11 cellular contexts compared by ENCODE assay signal in the genomic region with DNA sequence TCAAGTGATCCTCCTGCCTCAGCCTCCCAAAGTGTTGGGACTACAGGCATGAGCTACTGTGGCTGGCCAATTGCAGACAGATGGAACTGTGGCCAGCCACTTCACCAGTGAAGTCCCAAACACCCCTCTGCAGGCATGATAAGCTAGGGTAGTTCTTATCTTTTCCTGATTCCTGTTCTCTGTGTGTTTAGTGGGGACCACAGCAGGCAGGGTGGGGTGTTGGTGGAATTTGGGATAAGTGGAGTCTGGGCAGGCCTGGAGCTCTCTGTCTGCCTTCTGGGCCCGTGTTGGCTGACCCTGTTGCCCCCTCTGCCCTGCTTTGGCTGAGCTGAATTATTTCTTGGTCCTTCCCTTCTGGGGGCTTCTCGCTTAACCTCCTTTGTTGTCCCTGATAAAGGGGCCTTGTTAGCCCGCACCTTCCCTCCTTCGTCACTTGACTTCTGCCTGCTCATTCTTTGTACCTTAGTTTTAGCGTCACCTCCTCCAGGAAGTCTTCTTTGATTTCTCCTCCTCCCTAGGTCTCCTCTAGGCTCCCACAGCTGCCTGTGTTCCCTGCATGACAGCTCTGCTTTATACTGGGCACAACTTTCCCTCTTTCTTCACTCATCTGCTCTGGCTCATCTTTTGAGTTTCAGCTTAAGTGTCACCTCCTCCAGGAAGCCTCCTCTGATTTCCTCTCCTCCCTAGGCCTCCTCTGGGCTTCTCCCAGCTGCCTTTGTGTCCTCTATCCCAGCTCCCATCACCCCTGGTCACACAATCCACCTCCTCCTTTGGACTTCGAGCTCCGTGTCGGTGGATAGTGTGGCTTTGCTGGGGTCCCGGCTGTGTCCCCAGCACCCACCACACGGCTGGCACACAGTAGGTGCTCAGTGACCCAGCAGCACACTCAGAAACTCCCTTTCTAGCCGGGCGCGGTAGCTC. TPM values are rescaled to one million over a fixed set of nuclear protein-coding genes. Genes with fewer than 3 reads are reported as not detected.
DNase-seq lines count a peak whose midpoint lies in the region; ATAC-seq, FAIRE-seq and TF ChIP-seq lines count a peak whose summit lies in the region.
"Had no signal": no experiment of that assay in that cellular context is flagged by ENCODE, and none has a peak within 500 bp of the region (broad histone marks: within the 10 kb centered on the region; RNA-seq: fewer than 3 reads in every experiment).

No MANE protein-coding gene starts in this region.

- H3K27ac ChIP-seq in DOHH2 (ENCODE audit: low read depth, low read length) (no peak overlapping the region), OCI-LY1 (ENCODE audit: low read depth, low read length, poor library complexity, severe bottlenecking) (no peak overlapping the region), GM12878 (ENCODE audit: control insufficient read depth, insufficient read depth) (no peak overlapping the region), neuronal stem cell (replicated peaks; ENCODE audit: low read length) (no peak overlapping the region)
- H3K27ac ChIP-seq: PC-9 had no signal

- in situ Hi-C loops in GM12878 (cut with MboI), result no loop called here

- no peak overlapping the region for H3K14ac ChIP-seq in neuronal stem cell (ENCODE audit: low read length)

- RAD21 ChIA-PET in GM12878 (lab: Charles Lee; ENCODE audit: unreplicated experiment), result interaction anchor here (0.5 to 1.1 kb wide), 6 partner anchors 39 to 803 kb away, joined by 3 to 4 read pairs (median 3); no protein-coding TSS in a partner anchor

- POLR2A ChIA-PET in GM12878 (lab: Charles Lee), result no interaction called here

- SMC1A ChIA-PET in GM12878 (lab: Charles Lee; ENCODE audit: uncharacterized antibody, unreplicated experiment), result no interaction called here

- H3K27me3 ChIP-seq in DOHH2 (ENCODE audit: control insufficient read depth, low read length) (no peaks in the 10 kb centered on the region), OCI-LY1 (ENCODE audit: insufficient read depth, low read length) (no peaks in the 10 kb centered on the region), GM12878 (replicated peaks in 1 of 2; ENCODE audit: control insufficient read depth in 2 of 2, insufficient read depth in 2 of 2, low read length in 1 of 2) (no peaks in the 10 kb centered on the region), neuronal stem cell (ENCODE audit: control insufficient read depth in 3 of 3, insufficient read depth in 3 of 3, low read depth in 1 of 3, low read length in 3 of 3) (no peaks in the 10 kb centered on the region)
- H3K27me3 ChIP-seq: vagina had no signal

- no peak overlapping the region for H2BK5ac ChIP-seq in neuronal stem cell (ENCODE audit: low read length)

- no peak overlapping the region for H3K18ac ChIP-seq in neuronal stem cell (ENCODE audit: low read length)

- no peak overlapping the region for H3K9ac ChIP-seq in OCI-LY1 (ENCODE audit: low read length)
- no peak overlapping the region for H3K9ac ChIP-seq in GM12878 (ENCODE audit: control insufficient read depth, insufficient read depth, low read length)
- H3K9ac ChIP-seq in neuronal stem cell (ENCODE audit: low read depth, low read length, poor library complexity), result no peak overlapping the region

- peaks cover 24% of the 10 kb centered on the region for H3K79me1 ChIP-seq in neuronal stem cell (ENCODE audit: low read depth, low read length)

- no peak overlapping the region for H4K91ac ChIP-seq in neuronal stem cell (ENCODE audit: low read depth, low read length, poor library complexity)

- peak overlapping the region; percentile 3 for H2BK15ac ChIP-seq in neuronal stem cell (ENCODE audit: low read length)

- no peak for TF ChIP-seq POLR2A in GM12878 (IDR thresholded peaks at IDR 0.05; ENCODE audit: low read depth, low read length)

- H3K23ac ChIP-seq in neuronal stem cell (ENCODE audit: low read depth, low read length, poor library complexity), result peak overlapping the region; percentile 14

- H3K36me3 ChIP-seq in DOHH2 (ENCODE audit: control insufficient read depth, low read length) (peaks cover 30% of the 10 kb centered on the region), OCI-LY1 (ENCODE audit: insufficient read depth, low read length) (peaks cover 11% of the 10 kb centered on the region; the same call in 1 of the 2 replicates), GM12878 (ENCODE audit: control insufficient read depth in 2 of 2, insufficient read depth in 2 of 2, low read length in 1 of 2) (no peaks in the 10 kb centered on the region), neuronal stem cell (replicated peaks in 1 of 2; ENCODE audit: control insufficient read depth in 2 of 2, insufficient read depth in 2 of 2, low read length in 2 of 2) (peaks cover 0 to 3% of the 10 kb centered on the region in 2 donors)

- H3K4me1 ChIP-seq in DOHH2 (ENCODE audit: control insufficient read depth, low read length) (peaks cover 56% of the 10 kb centered on the region), OCI-LY1 (ENCODE audit: insufficient read depth, low read length, severe bottlenecking) (peaks cover 44% of the 10 kb centered on the region), GM12878 (ENCODE audit: control insufficient read depth, insufficient read depth, low read length) (peaks cover 14% of the 10 kb centered on the region), neuronal stem cell (ENCODE audit: control insufficient read depth in 2 of 2, insufficient read depth in 1 of 2, low read depth in 1 of 2, low read length in 2 of 2) (peaks cover 6 to 12% of the 10 kb centered on the region in 2 donors)

- intact Hi-C loops in GM12878 (cut with micrococcal nuclease; ENCODE audit: unreplicated experiment), result no loop called here

- no peak overlapping the region for H3K4ac ChIP-seq in neuronal stem cell (ENCODE audit: low read length)

- H3K9me3 ChIP-seq in DOHH2 (ENCODE audit: control insufficient read depth, insufficient read depth, low read length), result no peaks in the 10 kb centered on the region
- H3K9me3 ChIP-seq in OCI-LY1 (ENCODE audit: low read length), result no peaks in the 10 kb centered on the region
- no peaks in the 10 kb centered on the region for H3K9me3 ChIP-seq in GM12878 (replicated peaks; ENCODE audit: control insufficient read depth, insufficient read depth, low read length)
- H3K9me3 ChIP-seq in neuronal stem cell (replicated peaks in 1 of 2; ENCODE audit: control insufficient read depth in 2 of 2, insufficient read depth in 1 of 2, low read depth in 1 of 2, low read length in 2 of 2), result no peaks in the 10 kb centered on the region
- H3K9me3 ChIP-seq: vagina had no signal

- H3K9me2 ChIP-seq in DOHH2 (replicated peaks; ENCODE audit: control insufficient read depth, low read length) (no peaks in the 10 kb centered on the region), OCI-LY1 (ENCODE audit: low read depth, low read length) (no peaks in the 10 kb centered on the region)

- H3K4me2 ChIP-seq in DOHH2 (ENCODE audit: low read length), result peak overlapping the region; percentile 62; the same call in 1 of the 2 replicates
- H3K4me2 ChIP-seq in OCI-LY1 (ENCODE audit: low read length), result peak overlapping the region; percentile 77; the same call in 1 of the 2 replicates
- H3K4me2 ChIP-seq in GM12878 (ENCODE audit: control insufficient read depth, insufficient read depth), result peak overlapping the region; percentile 82; the same call in 1 of the 2 replicates
- no peak overlapping the region for H3K4me2 ChIP-seq in neuronal stem cell (ENCODE audit: insufficient read depth, low read length, poor library complexity, severe bottlenecking)

- DNase-seq in GM12878 (ENCODE audit: low read depth, low spot score) (no peak), neuronal stem cell (ENCODE audit: low spot score) (no peak)
- DNase-seq: NCI-H1694, PC-9 had no signal

- peak overlapping the region; percentile 72 for H2AK5ac ChIP-seq in neuronal stem cell (ENCODE audit: low read depth, low read length)

- no peak for TF ChIP-seq EP300 in GM12878 (IDR thresholded peaks at IDR 0.05; ENCODE audit: borderline replicate concordance in 1 of 2, control insufficient read depth in 1 of 2, low read depth in 2 of 2, low read length in 2 of 2)

- H3K4me3 ChIP-seq in DOHH2 (ENCODE audit: low read length) (no peak overlapping the region), OCI-LY1 (ENCODE audit: low read depth, low read length, poor library complexity, severe bottlenecking) (peak overlapping the region; percentile 91), GM12878 (no peak overlapping the region), neuronal stem cell (ENCODE audit: low read length in 2 of 2) (no peak overlapping the region)

- H3K79me2 ChIP-seq in DOHH2 (ENCODE audit: control insufficient read depth, low read length) (peaks cover 60% of the 10 kb centered on the region), OCI-LY1 (ENCODE audit: insufficient read depth, low read length) (peaks cover 27% of the 10 kb centered on the region), GM12878 (ENCODE audit: control insufficient read depth, insufficient read depth, low read length) (peaks cover 64% of the 10 kb centered on the region)

- no peak for TF ChIP-seq CTCF in DOHH2 (IDR thresholded peaks at IDR 0.05; ENCODE audit: low read depth, low read length, poor library complexity, severe bottlenecking)
- no peak for TF ChIP-seq CTCF in OCI-LY1 (IDR thresholded peaks at IDR 0.05; ENCODE audit: low read length)
- TF ChIP-seq CTCF in GM12878 (IDR thresholded peaks at IDR 0.05 in 2 of 3, conservative IDR thresholded peaks at IDR 0.05 in 1 of 3; ENCODE audit: control insufficient read depth in 2 of 3, extremely low read depth in 1 of 3, insufficient read depth in 1 of 3, low read depth in 3 of 3, low read length in 3 of 3), result no peak

- ATAC-seq in GM12878, result no peak
- no peak for ATAC-seq in GM19023 (IDR thresholded peaks at IDR 0.05; ENCODE audit: unreplicated experiment)
- no peak for ATAC-seq in esophagus mucosa
- ATAC-seq in GM21447 (IDR thresholded peaks at IDR 0.05; ENCODE audit: unreplicated experiment), result no peak

- CTCF ChIA-PET in GM12878 (lab: Yijun Ruan, JAX), result interaction anchor here (0.9 to 1.2 kb wide), 2 partner anchors 55 to 233 kb away, joined by 3 to 4 read pairs; no protein-coding TSS in a partner anchor

- H2AFZ ChIP-seq in OCI-LY1 (ENCODE audit: low read length) (no peak overlapping the region), GM12878 (ENCODE audit: control insufficient read depth, low read depth, low read length) (no peak overlapping the region), neuronal stem cell (ENCODE audit: low read length) (peak overlapping the region; percentile 96)

- BruUV-seq in GM12878 (replicated peaks; lab: Mats Ljungman, UMichigan), result no TSS peak

- H2BK120ac ChIP-seq in neuronal stem cell (ENCODE audit: low read depth, low read length), result no peak overlapping the region

- FAIRE-seq in GM12878 (lab: Jason Lieb, UNC), result no peak

- no peak overlapping the region for H4K8ac ChIP-seq in neuronal stem cell (ENCODE audit: low read depth, low read length)

- no peak overlapping the region for H2BK12ac ChIP-seq in neuronal stem cell (ENCODE audit: low read length)

- H4K20me1 ChIP-seq in DOHH2 (ENCODE audit: control insufficient read depth, insufficient read depth, low read depth, low read length) (peaks cover 18% of the 10 kb centered on the region; the same call in 1 of the 2 replicates), OCI-LY1 (ENCODE audit: insufficient read depth, low read length) (no peaks in the 10 kb centered on the region), GM12878 (ENCODE audit: control insufficient read depth, insufficient read depth) (no peaks in the 10 kb centered on the region; the same call in 1 of the 2 replicates)

- no peak for TF ChIP-seq RAD21 in GM12878 (IDR thresholded peaks at IDR 0.05; ENCODE audit: insufficient read depth, low read depth, low read length)

- 65% methylated on average over 13 of the region's 13 CpGs for WGBS in GM12878 (ENCODE audit: insufficient coverage, insufficient replicate concordance, low lambda C conversion rate, missing lambda C conversion rate)
- no CpG with 5 or more reads among the region's 13 CpGs for WGBS in neuronal stem cell (ENCODE audit: extremely low coverage in 2 of 2, insufficient read length in 2 of 2, insufficient replicate concordance in 1 of 2), 2 donors

- H3F3A ChIP-seq in DOHH2 (ENCODE audit: control insufficient read depth, insufficient read depth) (peaks cover 6% of the 10 kb centered on the region), OCI-LY1 (ENCODE audit: insufficient read depth, low read length) (no peaks in the 10 kb centered on the region)

RNA-seq across cellular contexts. Expression of a gene that starts 1.7 kb away (rescaled TPM):
- total RNA-seq in GM12878 (2013; cell fraction: nucleolus; rRNA removed), result 37.3 and 45.2 TPM in 2 replicates
- total RNA-seq in GM12878 (2014; rRNA removed) (35.0 and 43.0 TPM in 2 replicates), GM12878 (2014; rRNA removed; fragmentation: Illumina TruSeq; extraction: Trizol) (14.5 and 18.6 TPM in 2 replicates), GM12878 (2021) (69.2 and 79.1 TPM in 2 replicates), esophagus mucosa (37.5 TPM)
- polyA plus RNA-seq in GM12878 (2011; ENCODE audit: low read depth), result 8.1 TPM
- polyA plus RNA-seq in GM12878 (2011; rRNA removed) (10.7 and 29.5 TPM in 2 replicates), GM12878 (2014; fragmentation: Illumina TruSeq; extraction: Trizol) (2.3 and 11.6 TPM in 2 replicates), GM12878 (2014; fragmentation: Nextera tagmentation; extraction: Ambion mirVana) (1 to 10 TPM; 2.2 to 7.2 TPM), GM12878 (2014; rRNA removed) (42.6 and 64.0 TPM in 2 replicates), GM12878 (2016; fragmentation: Nextera tagmentation; extraction: Ambion mirVana) (10 to 100 TPM; 71.8 to 75.2 TPM)
- polyA plus RNA-seq in GM12878 (2011; cell fraction: cytosol; rRNA removed), result 38.7 and 57.3 TPM in 2 replicates
- 95.1 and 119 TPM in 2 replicates for polyA plus RNA-seq in GM12878 (2011; cell fraction: nucleus; rRNA removed)
- polyA plus RNA-seq in GM12878 (2012), result 36.4 and 40.2 TPM in 2 replicates
- polyA minus RNA-seq in GM12878 (2011; rRNA and poly(A)+ RNA removed), result 28.0 and 50.8 TPM in 2 replicates
- polyA minus RNA-seq in GM12878 (2011; cell fraction: cytosol; rRNA and poly(A)+ RNA removed), result 25.0 and 25.9 TPM in 2 replicates
- 12.5 and 24.5 TPM in 2 replicates for polyA minus RNA-seq in GM12878 (2011; cell fraction: nucleus; rRNA and poly(A)+ RNA removed)
- 20.8 TPM for polyA plus RNA-seq in neuronal stem cell (2013, experiment 1 of 2)
- 20.9 TPM for polyA plus RNA-seq in neuronal stem cell (2013, experiment 2 of 2)

RNA-seq across cellular contexts. Expression of a gene that starts 5.4 kb away (rescaled TPM):
- 25.9 and 29.4 TPM in 2 replicates for total RNA-seq in GM12878 (2013; cell fraction: nucleolus; rRNA removed)
- total RNA-seq in GM12878 (2014; rRNA removed), result 50.1 and 57.7 TPM in 2 replicates
- 4.7 and 6.1 TPM in 2 replicates for total RNA-seq in GM12878 (2014; rRNA removed; fragmentation: Illumina TruSeq; extraction: Trizol)
- total RNA-seq in GM12878 (2021), result 32.4 and 33.7 TPM in 2 replicates
- 5.5 TPM for polyA plus RNA-seq in GM12878 (2011; ENCODE audit: low read depth)
- polyA plus RNA-seq in GM12878 (2011; rRNA removed), result not detected in 2 replicates
- 0.04 TPM in 1 of 2 replicates, not detected in the other for polyA plus RNA-seq in GM12878 (2011; cell fraction: cytosol; rRNA removed)
- polyA plus RNA-seq in GM12878 (2011; cell fraction: nucleus; rRNA removed), result 0.26 and 0.33 TPM in 2 replicates
- 20.4 and 25.5 TPM in 2 replicates for polyA plus RNA-seq in GM12878 (2012)
- 0.54 TPM in 1 of 2 replicates, not detected in the other for polyA plus RNA-seq in GM12878 (2014; fragmentation: Illumina TruSeq; extraction: Trizol)
- polyA plus RNA-seq in GM12878 (2014; fragmentation: Nextera tagmentation; extraction: Ambion mirVana), result 1 to 10 TPM in 1 of 2 experiments, under 1 TPM in 1; 0.19 to 1.2 TPM
- 35.7 and 44.5 TPM in 2 replicates for polyA plus RNA-seq in GM12878 (2014; rRNA removed)
- polyA plus RNA-seq in GM12878 (2016; fragmentation: Nextera tagmentation; extraction: Ambion mirVana), result 10 to 100 TPM; 42.2 to 43.3 TPM
- not detected in 2 replicates for polyA minus RNA-seq in GM12878 (2011; rRNA and poly(A)+ RNA removed)
- not detected in 2 replicates for polyA minus RNA-seq in GM12878 (2011; cell fraction: cytosol; rRNA and poly(A)+ RNA removed)
- 0.29 TPM in 1 of 2 replicates, not detected in the other for polyA minus RNA-seq in GM12878 (2011; cell fraction: nucleus; rRNA and poly(A)+ RNA removed)
- not detected for polyA plus RNA-seq in neuronal stem cell (2013, experiment 1 of 2)
- polyA plus RNA-seq in neuronal stem cell (2013, experiment 2 of 2), result not detected
- 1.1 TPM for total RNA-seq in esophagus mucosa
- total RNA-seq: vagina had no signal

RNA-seq across cellular contexts. Expression of a gene that starts 40.5 kb away (rescaled TPM):
- total RNA-seq in GM12878 (2013; cell fraction: nucleolus; rRNA removed), result not detected in 2 replicates
- total RNA-seq in GM12878 (2014; rRNA removed) (not detected in 2 replicates), GM12878 (2014; rRNA removed; fragmentation: Illumina TruSeq; extraction: Trizol) (not detected in 2 replicates), GM12878 (2021) (not detected in 2 replicates), esophagus mucosa (not detected)
- not detected for polyA plus RNA-seq in GM12878 (2011; ENCODE audit: low read depth)
- polyA plus RNA-seq in GM12878 (2011; rRNA removed) (0.01 and 0.04 TPM in 2 replicates), GM12878 (2014; fragmentation: Illumina TruSeq; extraction: Trizol) (not detected in 2 replicates), GM12878 (2014; fragmentation: Nextera tagmentation; extraction: Ambion mirVana) (not detected), GM12878 (2014; rRNA removed) (0.01 and 0.16 TPM in 2 replicates), GM12878 (2016; fragmentation: Nextera tagmentation; extraction: Ambion mirVana) (not detected)
- not detected in 2 replicates for polyA plus RNA-seq in GM12878 (2011; cell fraction: cytosol; rRNA removed)
- polyA plus RNA-seq in GM12878 (2011; cell fraction: nucleus; rRNA removed), result 0.16 and 0.51 TPM in 2 replicates
- polyA plus RNA-seq in GM12878 (2012), result 0.07 TPM in 1 of 2 replicates, not detected in the other
- 0.21 TPM in 1 of 2 replicates, not detected in the other for polyA minus RNA-seq in GM12878 (2011; rRNA and poly(A)+ RNA removed)
- not detected in 2 replicates for polyA minus RNA-seq in GM12878 (2011; cell fraction: cytosol; rRNA and poly(A)+ RNA removed)
- polyA minus RNA-seq in GM12878 (2011; cell fraction: nucleus; rRNA and poly(A)+ RNA removed), result 0.38 TPM in 1 of 2 replicates, not detected in the other
- 16.6 TPM for polyA plus RNA-seq in neuronal stem cell (2013, experiment 1 of 2)
- 17.4 TPM for polyA plus RNA-seq in neuronal stem cell (2013, experiment 2 of 2)
- total RNA-seq: lung microvascular endothelial cell, vagina had no signal

RNA-seq across cellular contexts. Expression of a gene that starts 48.1 kb away (rescaled TPM):
- total RNA-seq in GM12878 (2013; cell fraction: nucleolus; rRNA removed), result 17.5 and 19.5 TPM in 2 replicates
- 16.7 and 18.0 TPM in 2 replicates for total RNA-seq in GM12878 (2014; rRNA removed)
- 8.7 and 9.5 TPM in 2 replicates for total RNA-seq in GM12878 (2014; rRNA removed; fragmentation: Illumina TruSeq; extraction: Trizol)
- 16.2 and 16.9 TPM in 2 replicates for total RNA-seq in GM12878 (2021)
- polyA plus RNA-seq in GM12878 (2011; ENCODE audit: low read depth), result 1.9 TPM
- polyA plus RNA-seq in GM12878 (2011; rRNA removed), result 10.2 and 16.6 TPM in 2 replicates
- polyA plus RNA-seq in GM12878 (2011; cell fraction: cytosol; rRNA removed), result 23.5 and 26.3 TPM in 2 replicates
- polyA plus RNA-seq in GM12878 (2011; cell fraction: nucleus; rRNA removed), result 16.4 and 17.5 TPM in 2 replicates
- polyA plus RNA-seq in GM12878 (2012), result 6.3 and 11.1 TPM in 2 replicates
- 2.5 and 7.3 TPM in 2 replicates for polyA plus RNA-seq in GM12878 (2014; fragmentation: Illumina TruSeq; extraction: Trizol)
- 1 to 10 TPM in 1 of 2 experiments, under 1 TPM in 1; 0.42 to 1.7 TPM for polyA plus RNA-seq in GM12878 (2014; fragmentation: Nextera tagmentation; extraction: Ambion mirVana)
- 13.0 and 13.8 TPM in 2 replicates for polyA plus RNA-seq in GM12878 (2014; rRNA removed)
- polyA plus RNA-seq in GM12878 (2016; fragmentation: Nextera tagmentation; extraction: Ambion mirVana), result 10 to 100 TPM in 1 of 2 experiments, 1 to 10 TPM in 1; 8.7 to 10.1 TPM
- 13.3 and 23.2 TPM in 2 replicates for polyA minus RNA-seq in GM12878 (2011; rRNA and poly(A)+ RNA removed)
- 10.2 and 11.1 TPM in 2 replicates for polyA minus RNA-seq in GM12878 (2011; cell fraction: cytosol; rRNA and poly(A)+ RNA removed)
- 4.6 and 6.2 TPM in 2 replicates for polyA minus RNA-seq in GM12878 (2011; cell fraction: nucleus; rRNA and poly(A)+ RNA removed)
- 0.01 TPM for polyA plus RNA-seq in neuronal stem cell (2013, experiment 1 of 2)
- polyA plus RNA-seq in neuronal stem cell (2013, experiment 2 of 2), result not detected
- total RNA-seq in esophagus mucosa, result 105 TPM
- total RNA-seq: lung microvascular endothelial cell had no signal
